8 cellular contexts compared by ENCODE assay signal in genomic region chr3:9715764-9716437, GRCh38. TPM values are rescaled to one million over a fixed set of nuclear protein-coding genes. Genes with fewer than 3 reads are reported as not detected.
DNase-seq lines count a peak whose midpoint lies in the region; ATAC-seq, FAIRE-seq and TF ChIP-seq lines count a peak whose summit lies in the region.

No MANE protein-coding gene starts in this region.

- peak; percentile 37 for TF ChIP-seq CTCF in activated CD8-positive, alpha-beta T cell treated with anti-CD3 and anti-CD28 coated beads for 36 hours (IDR thresholded peaks at IDR 0.05)
- TF ChIP-seq CTCF in gastroesophageal sphincter (IDR thresholded peaks at IDR 0.05) (peak; percentile 70 to 93 (median 88)), pancreas (IDR thresholded peaks at IDR 0.05) (peak; percentile 24 to 49 (median 37))

- H3K27ac Mint-ChIP-seq in activated CD8-positive, alpha-beta T cell treated with anti-CD3 and anti-CD28 coated beads for 36 hours, result no peak overlapping the region

- no peaks in the 10 kb centered on the region for H3K36me3 ChIP-seq in gastroesophageal sphincter
- H3K36me3 ChIP-seq in pancreas, result no peaks in the 10 kb centered on the region

- H3K4me1 ChIP-seq in gastroesophageal sphincter (peaks cover 0 to 16% (median 3%) of the 10 kb centered on the region in 3 donors), pancreas (peaks cover 0 to 4% (median 0%) of the 10 kb centered on the region in 3 donors)

- peak; percentile 95 for ATAC-seq in activated CD8-positive, alpha-beta T cell treated with anti-CD3 and anti-CD28 coated beads for 36 hours
- peak; percentile 97 for ATAC-seq in gastroesophageal sphincter
- ATAC-seq in pancreas, result peak; percentile 97 to 99 (median 99)

- CTCF ChIA-PET in activated CD8-positive, alpha-beta T cell treated with anti-CD3 and anti-CD28 coated beads for 36 hours (lab: Charles Lee), result interaction anchor here (0.7 to 2.9 kb wide), 10 partner anchors 8 to 272 kb away, joined by 3 to 20 read pairs (median 4); partner anchors contain the start of gene BRPF1

- no peaks in the 10 kb centered on the region for H3K9me3 Mint-ChIP-seq in activated CD8-positive, alpha-beta T cell treated with anti-CD3 and anti-CD28 coated beads for 36 hours

- H3K9me3 ChIP-seq in gastroesophageal sphincter (no peaks in the 10 kb centered on the region), pancreas (no peaks in the 10 kb centered on the region)

- H3K27me3 ChIP-seq in gastroesophageal sphincter (no peaks in the 10 kb centered on the region), pancreas (no peaks in the 10 kb centered on the region)

- FAIRE-seq in pancreas (lab: Jason Lieb, UNC), result no peak

- DNase-seq in DMS 273 treated with DMSO at 0.1 percent for 48 hours (lab: John Stamatoyannopoulos, UW) (peak; percentile 80), Kasumi-1 (lab: John Stamatoyannopoulos, UW) (peak; percentile 96 to 97), pancreas (peak in 4 of 6 donors; percentile 61 to 83 (median 61)), NCI-H2107 treated with DMSO at 0.1 percent for 48 hours (lab: John Stamatoyannopoulos, UW; ENCODE audit: unreplicated experiment) (no peak), NCI-H2081 treated with DMSO at 0.1 percent for 48 hours (lab: John Stamatoyannopoulos, UW) (no peak), NCI-H1105 treated with DMSO at 0.1 percent for 48 hours (lab: John Stamatoyannopoulos, UW) (no peak)
- DNase-seq in activated CD8-positive, alpha-beta T cell treated with anti-CD3 and anti-CD28 coated beads for 36 hours, result peak; percentile 65

- H3K4me3 ChIP-seq in gastroesophageal sphincter, result no peak overlapping the region
- no peak overlapping the region for H3K4me3 ChIP-seq in pancreas

- no peak for TF ChIP-seq EP300 in gastroesophageal sphincter (IDR thresholded peaks at IDR 0.05)

- no peaks in the 10 kb centered on the region for H3K27me3 Mint-ChIP-seq in activated CD8-positive, alpha-beta T cell treated with anti-CD3 and anti-CD28 coated beads for 36 hours

- H3K4me1 Mint-ChIP-seq in activated CD8-positive, alpha-beta T cell treated with anti-CD3 and anti-CD28 coated beads for 36 hours (ENCODE audit: low read depth), result peaks cover 7% of the 10 kb centered on the region

- H3K4me3 Mint-ChIP-seq in activated CD8-positive, alpha-beta T cell treated with anti-CD3 and anti-CD28 coated beads for 36 hours, result no peak overlapping the region

- no peaks in the 10 kb centered on the region for H3K36me3 Mint-ChIP-seq in activated CD8-positive, alpha-beta T cell treated with anti-CD3 and anti-CD28 coated beads for 36 hours (ENCODE audit: low read depth)

- no peak for TF ChIP-seq POLR2A in gastroesophageal sphincter (IDR thresholded peaks at IDR 0.05)

- intact Hi-C loops in activated CD8-positive, alpha-beta T cell treated with anti-CD3 and anti-CD28 coated beads for 36 hours (cut with micrococcal nuclease), result no loop called here
- intact Hi-C loops in pancreas (cut with DNase I), result no loop called here

- POLR2A ChIA-PET in activated CD8-positive, alpha-beta T cell treated with anti-CD3 and anti-CD28 coated beads for 36 hours (lab: Charles Lee), result no interaction called here

- WGBS in gastroesophageal sphincter (ENCODE audit: low coverage in 1 of 2), 2 donors, result 18 to 25% methylated on average over 2 to 6 of the region's 6 CpGs
- 38 to 43% methylated on average over 6 of the region's 6 CpGs for WGBS in pancreas, 2 donors

- H3K27ac ChIP-seq in gastroesophageal sphincter (peak overlapping the region; percentile 57 to 72 (median 63)), pancreas (peak overlapping the region in 1 of 4 donors; percentile 38)

RNA-seq across cellular contexts. Expression of gene CPNE9, which starts 12.3 kb away (rescaled TPM):
- total RNA-seq in activated CD8-positive, alpha-beta T cell treated with anti-CD3 and anti-CD28 coated beads for 36 hours, result not detected
- total RNA-seq in gastroesophageal sphincter (1 to 10 TPM in 1 of 4 donors, not detected in 3; 1.1 TPM), pancreas (under 1 TPM in 3 of 6 donors, not detected in 3; 0.12 to 0.19 (median 0.12) TPM)
- polyA plus RNA-seq in pancreas, result under 1 TPM; 0.19 to 0.85 TPM

RNA-seq across cellular contexts. Expression of gene BRPF1, which starts 15.6 kb away (rescaled TPM):
- total RNA-seq in activated CD8-positive, alpha-beta T cell treated with anti-CD3 and anti-CD28 coated beads for 36 hours, result 10 to 100 TPM; 28.2 to 32.3 TPM
- total RNA-seq in gastroesophageal sphincter (10 to 100 TPM; 18.0 to 25.4 (median 21.6) TPM), pancreas (10 to 100 TPM in 1 of 6 donors, 1 to 10 TPM in 5; 7.0 to 10.8 (median 8.4) TPM)
- 10 to 100 TPM in 1 of 2 donors, 1 to 10 TPM in 1; 5.8 to 10.4 TPM for polyA plus RNA-seq in pancreas

RNA-seq across cellular contexts. Expression of gene OGG1, which starts 33.9 kb away (rescaled TPM):
- total RNA-seq in activated CD8-positive, alpha-beta T cell treated with anti-CD3 and anti-CD28 coated beads for 36 hours, result 10 to 100 TPM; 32.4 to 39.3 TPM
- total RNA-seq in gastroesophageal sphincter (10 to 100 TPM; 22.1 to 33.8 (median 25.9) TPM), pancreas (10 to 100 TPM in 1 of 6 donors, 1 to 10 TPM in 5; 5.9 to 13.9 (median 7.8) TPM)
- polyA plus RNA-seq in pancreas, result 10 to 100 TPM; 11.2 to 12.7 TPM

RNA-seq across cellular contexts. Expression of gene CAMK1, which starts 53.8 kb away (rescaled TPM):
- total RNA-seq in activated CD8-positive, alpha-beta T cell treated with anti-CD3 and anti-CD28 coated beads for 36 hours, result 10 to 100 TPM; 41.7 to 45.7 TPM
- 10 to 100 TPM; 54.5 to 81.3 (median 69.7) TPM for total RNA-seq in gastroesophageal sphincter
- total RNA-seq in pancreas, result 10 to 100 TPM in 1 of 6 donors, 1 to 10 TPM in 5; 2.0 to 12.8 (median 4.4) TPM
- polyA plus RNA-seq in pancreas, result 10 to 100 TPM; 20.5 to 23.7 TPM

Comparison
In these comparisons a context has a peak if more than half of its experiments do, and no peak if none do; other contexts are left out.
1. DNase-seq: peak in DMS 273 treated with DMSO at 0.1 percent for 48 hours (single experiment), Kasumi-1 (2 of 2), activated CD8-positive, alpha-beta T cell treated with anti-CD3 and anti-CD28 coated beads for 36 hours (single experiment) and pancreas (4 of 6); none in NCI-H2107 treated with DMSO at 0.1 percent for 48 hours (single experiment), NCI-H2081 treated with DMSO at 0.1 percent for 48 hours (single experiment) and NCI-H1105 treated with DMSO at 0.1 percent for 48 hours (single experiment).
2. CTCF ChIP-seq: peak in every context shown above with its lines; median percentile 88 in gastroesophageal sphincter; 37 in activated CD8-positive, alpha-beta T cell treated with anti-CD3 and anti-CD28 coated beads for 36 hours; 37 in pancreas.
3. Peak in every context shown above with its lines, with median percentiles within 50 percentile points of each other: ATAC-seq.